ENCODE assay signal across 8 cellular contexts in the genomic region with DNA sequence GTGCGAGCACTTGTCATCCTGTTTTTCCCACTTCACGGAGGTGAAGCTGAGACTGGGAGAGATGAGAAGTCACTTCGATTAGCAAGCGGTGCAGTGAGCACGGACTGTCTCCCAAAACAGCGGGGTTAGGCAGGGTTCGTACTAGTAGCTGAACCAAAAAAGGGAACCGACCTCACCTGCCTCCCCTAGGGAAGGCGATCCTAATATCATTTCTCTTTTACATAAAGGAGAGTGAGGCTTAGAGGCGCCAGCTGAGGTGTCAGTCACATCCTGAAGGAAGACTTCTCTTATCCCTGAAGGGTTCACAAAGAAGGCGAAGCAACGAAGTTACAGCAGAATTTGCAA. TPM values are rescaled to one million over a fixed set of nuclear protein-coding genes. Genes with fewer than 3 reads are reported as not detected.
DNase-seq lines count a peak whose midpoint lies in the region; ATAC-seq and TF ChIP-seq lines count a peak whose summit lies in the region.

No MANE protein-coding gene starts in this region.

- DNase-seq in AG04449 (ENCODE audit: low read depth, low spot score) (no peak), NT2/D1 (ENCODE audit: low read depth, low spot score) (no peak), esophagus muscularis mucosa (ENCODE audit: extremely low spot score) (no peak), gastrocnemius medialis (no peak), NCI-H2227 treated with DMSO at 0.1 percent for 48 hours (lab: John Stamatoyannopoulos, UW) (no peak), T1000 (lab: John Stamatoyannopoulos, UW) (no peak)
- DNase-seq in stimulated activated naive CD4-positive, alpha-beta T cell treated with Interleukin-2 at 50 U/mL for 16 hours (lab: John Stamatoyannopoulos, UW) = no peak

- no peak for TF ChIP-seq CTCF in AG04449 (IDR thresholded peaks at IDR 0.05; ENCODE audit: insufficient read depth, low read length, missing control alignments)
- no peak for TF ChIP-seq CTCF in esophagus muscularis mucosa (IDR thresholded peaks at IDR 0.05)
- no peak for TF ChIP-seq CTCF in gastrocnemius medialis (IDR thresholded peaks at IDR 0.05 in 4 of 5, conservative IDR thresholded peaks at IDR 0.05 in 1 of 5)

- in situ Hi-C loops in gastrocnemius medialis (cut with MboI; ENCODE audit: low sequenced_read_pairs in 4 of 4) = no loop called here

- CTCF ChIA-PET in AG04449 (lab: Yijun Ruan, JAX) = interaction anchor here (1.8 kb wide), 1 partner anchor 632 kb away, joined by 7 read pairs; no protein-coding TSS in a partner anchor

- 34% methylated on average over 12 of the region's 12 CpGs for WGBS in esophagus muscularis mucosa

- H3K36me3 ChIP-seq in NT2/D1 (ENCODE audit: insufficient read depth, insufficient read length, low read length) = peaks cover 25% of the 10 kb centered on the region
- peaks cover 0 to 24% (median 13%) of the 10 kb centered on the region in 4 donors for H3K36me3 ChIP-seq in esophagus muscularis mucosa
- H3K36me3 ChIP-seq in gastrocnemius medialis = peaks cover 0 to 15% of the 10 kb centered on the region in 2 donors

- H3K27ac ChIP-seq in esophagus muscularis mucosa (replicated peaks in 1 of 4) (peak overlapping the region; percentile 77 to 85 (median 84)), gastrocnemius medialis (peak overlapping the region; percentile 92 to 97 (median 94))

- POLR2A ChIA-PET in AG04449 (lab: Yijun Ruan, JAX) = interaction anchor here (0.8 kb wide), 1 partner anchor 19 kb away, joined by 5 read pairs; no protein-coding TSS in a partner anchor

- H3K27me3 ChIP-seq in NT2/D1 (ENCODE audit: insufficient read depth, insufficient read length) (peaks cover 50% of the 10 kb centered on the region), esophagus muscularis mucosa (no peaks in the 10 kb centered on the region), gastrocnemius medialis (no peaks in the 10 kb centered on the region)

- no peak for TF ChIP-seq POLR2A in esophagus muscularis mucosa (IDR thresholded peaks at IDR 0.05; ENCODE audit: low read depth)
- TF ChIP-seq POLR2A in gastrocnemius medialis (IDR thresholded peaks at IDR 0.05) = no peak

- peaks cover 6% of the 10 kb centered on the region for H3K4me1 ChIP-seq in NT2/D1 (ENCODE audit: insufficient read depth, insufficient read length)
- peaks cover 20 to 53% (median 51%) of the 10 kb centered on the region in 4 donors for H3K4me1 ChIP-seq in esophagus muscularis mucosa
- H3K4me1 ChIP-seq in gastrocnemius medialis = peaks cover 14 to 28% of the 10 kb centered on the region in 2 donors

- no peaks in the 10 kb centered on the region for H3K9me3 ChIP-seq in NT2/D1 (ENCODE audit: insufficient read depth, low read length)
- no peaks in the 10 kb centered on the region for H3K9me3 ChIP-seq in esophagus muscularis mucosa
- no peaks in the 10 kb centered on the region for H3K9me3 ChIP-seq in gastrocnemius medialis

- intact Hi-C loops in esophagus muscularis mucosa (cut with DNase I) = no loop called here
- intact Hi-C loops in gastrocnemius medialis (cut with DNase I; ENCODE audit: low total_unique reads) = no loop called here

- TF ChIP-seq EP300 in esophagus muscularis mucosa (IDR thresholded peaks at IDR 0.05) = no peak

- H3K4me3 ChIP-seq in AG04449 (ENCODE audit: low read depth, low read length) = peak overlapping the region; percentile 94
- peak overlapping the region; percentile 90 for H3K4me3 ChIP-seq in NT2/D1 (ENCODE audit: insufficient read length, low read depth)
- H3K4me3 ChIP-seq in esophagus muscularis mucosa = peak overlapping the region; percentile 88 to 93 (median 90)
- peak overlapping the region; percentile 83 to 99 (median 96) for H3K4me3 ChIP-seq in gastrocnemius medialis

- peak; percentile 12 for ATAC-seq in GM21381 (IDR thresholded peaks at IDR 0.05; ENCODE audit: unreplicated experiment)
- ATAC-seq in gastrocnemius medialis = peak in 1 of 2 donors; percentile 5

- H3K9ac ChIP-seq in NT2/D1 (ENCODE audit: insufficient read length, low read depth) = peak overlapping the region; percentile 36

RNA-seq across cellular contexts. Expression of a gene that starts 0.5 kb away (rescaled TPM):
- total RNA-seq in esophagus muscularis mucosa (100 to 1,000 TPM; 115 to 157 (median 139) TPM), gastrocnemius medialis (100 to 1,000 TPM in 1 of 4 donors, 10 to 100 TPM in 3; 76.3 to 174 (median 84.1) TPM)

RNA-seq across cellular contexts. Expression of a gene that starts 3.2 kb away (rescaled TPM):
- 10 to 100 TPM in 1 of 4 donors, 1 to 10 TPM in 3; 5.4 to 16.9 (median 7.1) TPM for total RNA-seq in esophagus muscularis mucosa
- 1 to 10 TPM; 1.4 to 4.7 (median 2.4) TPM for total RNA-seq in gastrocnemius medialis

RNA-seq across cellular contexts. Expression of a gene that starts 26.3 kb away (rescaled TPM):
- total RNA-seq in esophagus muscularis mucosa (10 to 100 TPM in 2 of 4 donors, 1 to 10 TPM in 2; 7.5 to 23.4 (median 10.8) TPM), gastrocnemius medialis (10 to 100 TPM; 21.6 to 43.5 (median 33.9) TPM)

RNA-seq across cellular contexts. Expression of a gene that starts 26.5 kb away (rescaled TPM):
- total RNA-seq in esophagus muscularis mucosa (100 to 1,000 TPM; 120 to 179 (median 160) TPM), gastrocnemius medialis (100 to 1,000 TPM; 189 to 274 (median 229) TPM)

RNA-seq across cellular contexts. Expression of a gene that starts 54.3 kb away (rescaled TPM):
- total RNA-seq in esophagus muscularis mucosa (100 to 1,000 TPM; 220 to 267 (median 239) TPM), gastrocnemius medialis (100 to 1,000 TPM; 261 to 386 (median 302) TPM)
